ENCODE assay signal across 8 cellular contexts in the genomic region with DNA sequence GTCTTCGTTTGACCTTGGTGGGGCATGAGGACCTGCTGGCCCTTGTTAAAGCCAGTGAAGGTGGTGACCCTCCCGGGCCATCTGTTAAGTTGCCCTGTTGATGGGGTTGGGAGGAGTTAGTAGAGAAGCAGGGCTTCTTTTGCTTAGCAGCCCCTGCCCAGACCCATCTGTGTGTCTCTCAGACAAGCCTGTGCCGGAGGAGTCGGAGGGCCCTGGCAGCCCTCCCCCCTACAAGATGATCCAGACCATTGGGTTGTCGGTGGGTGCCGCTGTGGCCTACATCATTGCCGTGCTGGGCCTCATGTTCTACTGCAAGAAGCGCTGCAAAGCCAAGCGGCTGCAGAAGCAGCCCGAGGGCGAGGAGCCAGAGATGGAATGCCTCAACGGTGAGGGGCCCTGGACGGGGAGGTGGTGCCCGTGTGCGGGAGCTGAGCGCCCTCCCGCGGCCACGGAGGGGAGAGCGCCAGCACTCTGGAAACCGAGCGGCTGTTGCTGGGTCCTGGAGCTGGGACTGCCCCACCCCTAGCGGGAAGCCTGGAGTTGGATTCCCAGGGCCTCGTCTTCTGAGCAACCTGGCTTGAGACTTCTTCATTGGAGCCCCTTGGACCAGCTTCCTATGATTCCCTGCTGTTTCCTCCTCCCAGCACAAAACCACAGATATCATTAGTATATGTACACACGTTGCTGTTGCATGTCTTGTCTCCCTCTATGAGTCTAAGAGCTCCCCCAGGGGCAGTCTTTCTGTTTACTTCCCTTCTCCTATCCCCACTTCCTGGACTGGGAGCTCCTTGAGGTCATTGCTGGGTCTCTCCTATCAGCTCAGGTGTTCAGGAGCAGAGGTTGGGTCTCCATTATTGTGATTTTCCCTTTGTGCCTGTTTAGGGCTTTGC. TPM values are rescaled to one million over a fixed set of nuclear protein-coding genes. Genes with fewer than 3 reads are reported as not detected.
DNase-seq lines count a peak whose midpoint lies in the region; ATAC-seq and TF ChIP-seq lines count a peak whose summit lies in the region.

No MANE protein-coding gene starts in this region.

- peak overlapping the region in 1 of 2 donors; percentile 1 for H3K27ac ChIP-seq in lung (ENCODE audit: low read depth in 1 of 2, low read length in 1 of 2)

- 17% methylated on average over 25 of the region's 25 CpGs for WGBS in lung, 2 donors

- peak overlapping the region; percentile 76 for H3K4me3 Mint-ChIP-seq in activated CD8-positive, alpha-beta T cell treated with anti-CD3 and anti-CD28 coated beads for 36 hours

- POLR2A ChIA-PET in activated CD8-positive, alpha-beta T cell treated with anti-CD3 and anti-CD28 coated beads for 36 hours (lab: Charles Lee): interaction anchor here (0.5 to 2.0 kb wide), 16 partner anchors 9 to 251 kb away, joined by 3 to 8 read pairs (median 3); a partner anchor contains a TSS

- DNase-seq in GM12864 (ENCODE audit: low read depth): no peak
- peak; percentile 63 for DNase-seq in NCI-H748 treated with DMSO at 0.1 percent for 48 hours (lab: John Stamatoyannopoulos, UW)
- peak; percentile 86 for DNase-seq in activated CD8-positive, alpha-beta T cell treated with anti-CD3 and anti-CD28 coated beads for 36 hours
- peak; percentile 95 for DNase-seq in ecto neural progenitor cell (ENCODE audit: low spot score)
- DNase-seq in lung (ENCODE audit: low spot score): peak; percentile 82
- peak; percentile 46 to 56 (median 48) for DNase-seq in stimulated activated CD4-positive, alpha-beta T cell treated with anti-CD3 and anti-CD28 coated beads, TNF-alpha, amount 100 ng/mL, for 4 hours (ENCODE audit: low read depth in 3 of 3)

- H3K4me1 Mint-ChIP-seq in activated CD8-positive, alpha-beta T cell treated with anti-CD3 and anti-CD28 coated beads for 36 hours (ENCODE audit: low read depth): peaks cover 24% of the 10 kb centered on the region

- no peaks in the 10 kb centered on the region for H3K9me3 ChIP-seq in lung (ENCODE audit: control insufficient read depth in 2 of 2, insufficient read depth in 1 of 2, low read length in 1 of 2)

- intact Hi-C loops in activated CD8-positive, alpha-beta T cell treated with anti-CD3 and anti-CD28 coated beads for 36 hours (cut with micrococcal nuclease): loop anchor here (2.0 to 5.0 kb wide), 2 partner anchors 73 to 241 kb away; no protein-coding TSS in a partner anchor

- H3K27ac Mint-ChIP-seq in activated CD8-positive, alpha-beta T cell treated with anti-CD3 and anti-CD28 coated beads for 36 hours: peak overlapping the region; percentile 97

- no peaks in the 10 kb centered on the region for H3K9me3 Mint-ChIP-seq in activated CD8-positive, alpha-beta T cell treated with anti-CD3 and anti-CD28 coated beads for 36 hours

- ATAC-seq in HG03354 (IDR thresholded peaks at IDR 0.05; ENCODE audit: poor library complexity, severe bottlenecking, unreplicated experiment) (peak; percentile 84), lung (ENCODE audit: insufficient read depth, low FRiP score) (peak; percentile 92), HG02970 (IDR thresholded peaks at IDR 0.05; ENCODE audit: low FRiP score, unreplicated experiment) (no peak)
- peak; percentile 93 for ATAC-seq in activated CD8-positive, alpha-beta T cell treated with anti-CD3 and anti-CD28 coated beads for 36 hours

- H3K36me3 Mint-ChIP-seq in activated CD8-positive, alpha-beta T cell treated with anti-CD3 and anti-CD28 coated beads for 36 hours (ENCODE audit: low read depth): no peaks in the 10 kb centered on the region

- peaks cover 0 to 11% of the 10 kb centered on the region in 2 donors for H3K36me3 ChIP-seq in lung (ENCODE audit: control insufficient read depth in 2 of 2, insufficient read depth in 2 of 2, low read length in 2 of 2)

- H3K4me3 ChIP-seq in GM12864 (ENCODE audit: low read depth, low read length) (no peak overlapping the region), lung (no peak overlapping the region)

- CTCF ChIA-PET in activated CD8-positive, alpha-beta T cell treated with anti-CD3 and anti-CD28 coated beads for 36 hours (lab: Charles Lee): interaction anchor here (0.5 to 3.0 kb wide), 79 partner anchors 9 to 545 kb away, joined by 3 to 38 read pairs (median 5); a partner anchor contains a TSS

- H3K27me3 Mint-ChIP-seq in activated CD8-positive, alpha-beta T cell treated with anti-CD3 and anti-CD28 coated beads for 36 hours: no peaks in the 10 kb centered on the region

- no peaks in the 10 kb centered on the region for H3K4me1 ChIP-seq in lung (ENCODE audit: control insufficient read depth in 2 of 2, insufficient read depth in 2 of 2, low read length in 2 of 2)

- no peaks in the 10 kb centered on the region for H3K27me3 ChIP-seq in lung (ENCODE audit: control insufficient read depth, insufficient read depth)

- TF ChIP-seq CTCF in GM12864 (IDR thresholded peaks at IDR 0.05; ENCODE audit: low read depth, low read length, missing control alignments): peak; percentile 92
- TF ChIP-seq CTCF in activated CD8-positive, alpha-beta T cell treated with anti-CD3 and anti-CD28 coated beads for 36 hours (IDR thresholded peaks at IDR 0.05): peak; percentile 92
- peak; percentile 81 for TF ChIP-seq CTCF in lung (IDR thresholded peaks at IDR 0.05; ENCODE audit: control extremely low read depth, extremely low read depth)

RNA-seq across cellular contexts. Expression of a gene that starts 27.6 kb away (rescaled TPM):
- 10 to 100 TPM; 34.5 to 35.4 TPM for total RNA-seq in activated CD8-positive, alpha-beta T cell treated with anti-CD3 and anti-CD28 coated beads for 36 hours
- total RNA-seq in lung: 10 to 100 TPM; 12.7 to 42.0 TPM
- 10 to 100 TPM; 17.9 to 40.2 TPM for polyA plus RNA-seq in lung

RNA-seq across cellular contexts. Expression of a gene that starts 38.5 kb away (rescaled TPM):
- 10 to 100 TPM; 38.8 to 43.1 TPM for total RNA-seq in activated CD8-positive, alpha-beta T cell treated with anti-CD3 and anti-CD28 coated beads for 36 hours
- 10 to 100 TPM; 29.6 to 45.6 TPM for total RNA-seq in lung
- polyA plus RNA-seq in lung: 10 to 100 TPM; 19.7 to 41.4 TPM
